In the genomic region with DNA sequence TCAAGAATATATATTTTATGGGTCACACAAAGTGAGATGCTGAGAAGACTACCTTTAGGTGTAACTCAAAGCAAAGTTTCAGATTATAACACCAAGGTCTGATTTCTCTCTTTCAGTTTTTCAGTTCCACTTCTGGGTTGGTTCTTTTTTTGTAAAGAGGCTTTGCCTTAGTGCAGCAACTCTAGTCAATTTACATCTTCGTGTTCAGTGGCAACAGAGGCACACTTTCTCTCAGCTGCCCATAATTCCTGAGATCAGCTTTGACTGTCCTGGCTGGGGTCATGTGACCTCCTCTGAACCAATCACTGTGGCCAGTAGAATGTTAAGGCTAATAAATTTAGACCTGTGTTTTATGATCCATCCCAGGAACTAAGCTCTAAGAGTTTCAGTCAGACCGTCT, we compare ENCODE assay signal across 10 cellular contexts.
A peak's percentile ranks its signal among the peaks of the same experiment; 100 is the strongest.
DNase-seq lines count a peak whose midpoint lies in the region; ATAC-seq and TF ChIP-seq lines count a peak whose summit lies in the region.
"Had no signal": no experiment of that assay in that cellular context is flagged by ENCODE, and none has a peak within 500 bp of the region (broad histone marks: within the 10 kb centered on the region; RNA-seq: fewer than 3 reads in every experiment).

No MANE protein-coding gene starts in this region.

- H3K27me3 ChIP-seq in GM06990 (replicated peaks; ENCODE audit: control insufficient read depth, insufficient read depth, low read length): no peaks in the 10 kb centered on the region
- H3K27me3 ChIP-seq in Peyer's patch: no peaks in the 10 kb centered on the region
- no peaks in the 10 kb centered on the region for H3K27me3 ChIP-seq in effector memory CD4-positive, alpha-beta T cell (replicated peaks; ENCODE audit: control insufficient read depth, insufficient read depth, low read length, poor library complexity, severe bottlenecking)
- H3K27me3 ChIP-seq: thyroid gland had no signal

- no peak for TF ChIP-seq POLR2A in Peyer's patch (IDR thresholded peaks at IDR 0.05)

- TF ChIP-seq CTCF in GM06990 (IDR thresholded peaks at IDR 0.05; ENCODE audit: insufficient read depth, low read length, poor library complexity, severe bottlenecking): no peak
- TF ChIP-seq CTCF in Peyer's patch (IDR thresholded peaks at IDR 0.05): no peak

- no peaks in the 10 kb centered on the region for H3K36me3 ChIP-seq in GM06990 (ENCODE audit: control insufficient read depth, insufficient read depth, low read length)
- no peaks in the 10 kb centered on the region for H3K36me3 ChIP-seq in Peyer's patch
- H3K36me3 ChIP-seq in effector memory CD4-positive, alpha-beta T cell (ENCODE audit: control insufficient read depth, insufficient read depth, low read length): no peaks in the 10 kb centered on the region
- H3K36me3 ChIP-seq: thyroid gland had no signal

- DNase-seq in GM06990 (ENCODE audit: extremely low read depth, insufficient read length) (peak; percentile 59), COLO829 (ENCODE audit: low spot score) (no peak), Peyer's patch (no peak)
- no peak for DNase-seq in NK-92 treated with Interleukin-12 subunit alpha and Interleukin-12 subunit beta, amount 100 ng/mL, for 24 hours (lab: John Stamatoyannopoulos, UW)
- no peak for DNase-seq in effector memory CD4-positive, alpha-beta T cell
- DNase-seq: thyroid gland had no signal

- no peak overlapping the region for H3K27ac ChIP-seq in Peyer's patch
- no peak overlapping the region for H3K27ac ChIP-seq in effector memory CD4-positive, alpha-beta T cell (ENCODE audit: insufficient read depth, low read length, poor library complexity, severe bottlenecking)
- H3K27ac ChIP-seq: A549, thyroid gland had no signal

- no peak overlapping the region for H3K4me3 ChIP-seq in GM06990 (replicated peaks; ENCODE audit: low read depth, low read length)
- no peak overlapping the region for H3K4me3 ChIP-seq in Peyer's patch
- H3K4me3 ChIP-seq in effector memory CD4-positive, alpha-beta T cell (ENCODE audit: insufficient read depth, low read depth, low read length, poor library complexity, severe bottlenecking): no peak overlapping the region
- H3K4me3 ChIP-seq: A549, thyroid gland had no signal

- H3K9me3 ChIP-seq in Peyer's patch: no peaks in the 10 kb centered on the region
- no peaks in the 10 kb centered on the region for H3K9me3 ChIP-seq in effector memory CD4-positive, alpha-beta T cell (ENCODE audit: control insufficient read depth, low read length)
- H3K9me3 ChIP-seq: A549, thyroid gland had no signal

- ATAC-seq in GM19328 (IDR thresholded peaks at IDR 0.05; ENCODE audit: unreplicated experiment) (peak; percentile 87), HG02623 (IDR thresholded peaks at IDR 0.05; ENCODE audit: unreplicated experiment) (peak; percentile 84), HG03442 (IDR thresholded peaks at IDR 0.05; ENCODE audit: unreplicated experiment) (peak; percentile 81)
- ATAC-seq: A549 had no signal

- no peaks in the 10 kb centered on the region for H3K4me1 ChIP-seq in Peyer's patch
- H3K4me1 ChIP-seq in effector memory CD4-positive, alpha-beta T cell (ENCODE audit: control insufficient read depth, insufficient read depth, low read length, poor library complexity, severe bottlenecking): no peaks in the 10 kb centered on the region
- H3K4me1 ChIP-seq: A549, thyroid gland had no signal
